12 cellular contexts compared by ENCODE assay signal in genomic region chr1:172004671-172005070, GRCh38.
"Had no signal": no experiment of that assay in that cellular context is flagged by ENCODE, and none has a peak within 500 bp of the region (broad histone marks: within the 10 kb centered on the region; RNA-seq: fewer than 3 reads in every experiment).

No MANE protein-coding gene starts in this region.

- DNase-seq: activated CD4-positive, alpha-beta T cell treated with anti-CD3 and anti-CD28 coated beads for 4 hours; activated CD8-positive, alpha-beta memory T cell treated with anti-CD3 and anti-CD28 coated beads, Interleukin-2, amount 50 U/mL, for 48 hours; activated CD8-positive, alpha-beta T cell treated with anti-CD3 and anti-CD28 coated beads for 36 hours; colonic mucosa; kidney glomerular epithelial cell; naive thymus-derived CD4-positive, alpha-beta T cell; posterior cingulate gyrus; T1000; uterus; WERI-Rb-1 had no signal

- H3K4me1 ChIP-seq: colonic mucosa, uterus had no signal

- H3K36me3 ChIP-seq: colonic mucosa, neutrophil, uterus, WERI-Rb-1 had no signal

- ATAC-seq: activated CD8-positive, alpha-beta T cell treated with anti-CD3 and anti-CD28 coated beads for 36 hours; naive thymus-derived CD4-positive, alpha-beta T cell had no signal

- H3K4me3 ChIP-seq: colonic mucosa, skin epidermis, uterus had no signal

- H3K27me3 ChIP-seq: colonic mucosa, neutrophil, uterus had no signal

- H3K9me3 ChIP-seq: colonic mucosa, neutrophil, uterus had no signal

- H3K27ac ChIP-seq: colonic mucosa, neutrophil, skin epidermis, uterus, WERI-Rb-1 had no signal
